1 cellular context compared by ENCODE assay signal in genomic region chr4:184624972-184625554, GRCh38.
A peak's percentile ranks its signal among the peaks of the same experiment; 100 is the strongest.
TF ChIP-seq lines count a peak whose summit lies in the region.

No MANE protein-coding gene starts in this region.

TF ChIP-seq in HepG2, 621 proteins besides CTCF, POLR2A, EP300 and RAD21:
- TF ChIP-seq ZFX (CRISPR knock-in tag; IDR thresholded peaks at IDR 0.05; ENCODE audit: low read depth): 0 out of 2 replicates have a peak, but pooled peaks have one; percentile 30
- TF ChIP-seq KMT2A (CRISPR knock-in tag; IDR thresholded peaks at IDR 0.05): 0 out of 2 replicates have a peak, but pooled peaks have one; percentile 21
- 0 out of 2 replicates have a peak, but pooled peaks have one; percentile 7 for TF ChIP-seq ZSCAN9 (CRISPR knock-in tag; IDR thresholded peaks at IDR 0.05; ENCODE audit: borderline replicate concordance)
- 0 out of 2 replicates have a peak, but pooled peaks have one; percentile 0 for TF ChIP-seq MEIS1 (CRISPR knock-in tag; IDR thresholded peaks at IDR 0.05; ENCODE audit: borderline replicate concordance)
- no peak for TF ChIP-seq POLR2G (IDR thresholded peaks at IDR 0.05; ENCODE audit: low read depth, low read length)
- no peak for TF ChIP-seq ZNF574 (CRISPR knock-in tag; IDR thresholded peaks at IDR 0.05)
- TF ChIP-seq GTF3A (CRISPR knock-in tag; conservative IDR thresholded peaks at IDR 0.05): no peak
- TF ChIP-seq REXO4 (CRISPR knock-in tag; IDR thresholded peaks at IDR 0.05; ENCODE audit: borderline replicate concordance): no peak
- TF ChIP-seq THAP7 (CRISPR knock-in tag; IDR thresholded peaks at IDR 0.05): no peak
- 0 out of 2 replicates have a peak, but pooled peaks have one; percentile 39 for TF ChIP-seq TGIF2 (CRISPR knock-in tag; IDR thresholded peaks at IDR 0.05)
- 0 out of 2 replicates have a peak, but pooled peaks have one; percentile 22 for TF ChIP-seq ZSCAN30 (CRISPR knock-in tag; IDR thresholded peaks at IDR 0.05)
